ENCODE assay signal across 23 cellular contexts in the genomic region with DNA sequence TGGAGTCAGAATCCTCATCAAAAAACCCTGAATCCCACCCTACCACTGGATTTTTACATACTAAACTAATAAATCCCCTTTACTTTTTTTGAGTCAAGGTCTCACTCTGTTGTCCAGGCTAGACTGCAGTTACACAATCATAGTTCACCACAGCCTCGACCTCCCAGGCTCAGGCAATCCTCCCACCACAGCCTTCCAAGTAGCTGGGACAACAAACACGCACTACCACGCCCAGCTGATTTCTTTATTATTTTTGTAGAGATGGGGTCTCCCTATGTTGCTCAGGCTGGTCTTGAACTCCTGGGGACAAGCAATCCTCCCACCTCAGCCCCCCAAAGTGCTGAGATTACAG. TPM values are rescaled to one million over a fixed set of nuclear protein-coding genes. Genes with fewer than 3 reads are reported as not detected.
DNase-seq lines count a peak whose midpoint lies in the region; ATAC-seq, FAIRE-seq and TF ChIP-seq lines count a peak whose summit lies in the region.
"Had no signal": no experiment of that assay in that cellular context is flagged by ENCODE, and none has a peak within 500 bp of the region (broad histone marks: within the 10 kb centered on the region; RNA-seq: fewer than 3 reads in every experiment).

No MANE protein-coding gene starts in this region.

- H3K27ac ChIP-seq in A549 (peak overlapping the region in 1 of 2 experiments; percentile 77; a peak in 3 of 6 replicates), endodermal cell (ENCODE audit: low read depth, low read length) (no peak overlapping the region), mucosa of rectum (ENCODE audit: low read depth in 2 of 2, low read length in 2 of 2) (peak overlapping the region; percentile 26 to 91)
- H3K27ac ChIP-seq: RWPE1, SK-N-MC had no signal

- H3K4me3 ChIP-seq in A549: no peak overlapping the region
- H3K4me3 ChIP-seq in endodermal cell (ENCODE audit: low read length): no peak overlapping the region
- no peak overlapping the region for H3K4me3 ChIP-seq in mucosa of rectum (ENCODE audit: low read length in 2 of 2)
- H3K4me3 ChIP-seq: MG63, SK-N-MC had no signal

- H3K27me3 Mint-ChIP-seq in HFFc6 (ENCODE audit: insufficient read depth) (peaks cover 6% of the 10 kb centered on the region), endodermal cell (ENCODE audit: insufficient read depth) (no peaks in the 10 kb centered on the region)
- H3K27me3 Mint-ChIP-seq: CD4-positive, alpha-beta memory T cell had no signal

- no peak for TF ChIP-seq CTCF in A549 (IDR thresholded peaks at IDR 0.05)
- no peak for TF ChIP-seq CTCF in HFFc6 (IDR thresholded peaks at IDR 0.05)
- TF ChIP-seq CTCF in endodermal cell (conservative IDR thresholded peaks at IDR 0.05): no peak

- ATAC-seq in A549 (no peak), HG03159 (IDR thresholded peaks at IDR 0.05; ENCODE audit: unreplicated experiment) (no peak), GM18517 (IDR thresholded peaks at IDR 0.05; ENCODE audit: unreplicated experiment) (no peak)

- H3K27me3 ChIP-seq in endodermal cell (ENCODE audit: control insufficient read depth, insufficient read depth, low read length, poor library complexity, severe bottlenecking) (no peaks in the 10 kb centered on the region), mucosa of rectum (ENCODE audit: control insufficient read depth in 2 of 2, insufficient read depth in 2 of 2, low read length in 2 of 2) (no peaks in the 10 kb centered on the region)
- H3K27me3 ChIP-seq: MG63 had no signal

- DNase-seq in A549 (ENCODE audit: low read depth in 1 of 2, low spot score in 1 of 2): no peak
- DNase-seq in HFFc6: no peak
- no peak for DNase-seq in endodermal cell
- no peak for DNase-seq in DMS79 (lab: John Stamatoyannopoulos, UW)
- DNase-seq: Caco-2; CD4-positive, alpha-beta memory T cell; DMS 273 treated with DMSO at 0.1 percent for 48 hours; H7; Kasumi-1; MG63; NCI-H1092 treated with DMSO at 0.1 percent for 48 hours; NCI-H146; NCI-H2029; NCI-H2227 treated with DMSO at 0.1 percent for 48 hours; NCI-H510A; NCI-H748 treated with DMSO at 0.1 percent for 48 hours; SHP77 treated with DMSO at 0.1 percent for 48 hours had no signal

- TF ChIP-seq POLR2A in A549 (IDR thresholded peaks at IDR 0.05; ENCODE audit: low read length): no peak

- H3K9me3 Mint-ChIP-seq in HFFc6 (no peaks in the 10 kb centered on the region), endodermal cell (peaks cover 1% of the 10 kb centered on the region)
- H3K9me3 Mint-ChIP-seq: CD4-positive, alpha-beta memory T cell had no signal

- H3K9ac ChIP-seq in endodermal cell (ENCODE audit: extremely low read depth, low read length, poor library complexity, severe bottlenecking) (no peak overlapping the region), mucosa of rectum (ENCODE audit: low read depth in 1 of 2, low read length in 2 of 2) (no peak overlapping the region)

- peak overlapping the region; percentile 44 for H3K4me2 ChIP-seq in A549

- H3K9me3 ChIP-seq in A549 (no peaks in the 10 kb centered on the region), endodermal cell (ENCODE audit: control insufficient read depth, low read length) (no peaks in the 10 kb centered on the region), mucosa of rectum (ENCODE audit: control insufficient read depth in 2 of 2, low read length in 2 of 2) (no peaks in the 10 kb centered on the region)
- H3K9me3 ChIP-seq: Caco-2, MG63 had no signal

- peaks cover 4% of the 10 kb centered on the region; the same call in 1 of the 2 replicates for H3K36me3 Mint-ChIP-seq in HFFc6 (ENCODE audit: low read depth)
- H3K36me3 Mint-ChIP-seq in endodermal cell (ENCODE audit: low read depth): peaks cover 23% of the 10 kb centered on the region

- H3K4me1 ChIP-seq in A549 (peaks cover 30% of the 10 kb centered on the region), endodermal cell (ENCODE audit: control insufficient read depth, insufficient read depth, low read length) (no peaks in the 10 kb centered on the region), mucosa of rectum (ENCODE audit: control insufficient read depth in 2 of 2, insufficient read depth in 2 of 2, low read length in 2 of 2) (peaks cover 4 to 21% of the 10 kb centered on the region in 2 donors)

- H3K4me1 Mint-ChIP-seq in HFFc6 (ENCODE audit: low read depth) (peaks cover 37% of the 10 kb centered on the region), endodermal cell (peaks cover 13% of the 10 kb centered on the region)

- no peak for FAIRE-seq in A549 (lab: Jason Lieb, UNC)
- FAIRE-seq: GM12891 had no signal

- WGBS in A549 (ENCODE audit: missing lambda C conversion rate): 77% methylated on average over 3 of the region's 3 CpGs
- WGBS in endodermal cell (ENCODE audit: insufficient coverage in 1 of 2, insufficient read length in 1 of 2), 2 experiments: 98 to 100% methylated on average over 2 to 3 of the region's 3 CpGs

- POLR2A ChIA-PET in A549 (lab: Yijun Ruan, JAX): no interaction called here

- H3K27ac Mint-ChIP-seq in HFFc6: peak overlapping the region; percentile 59; the same call in 1 of the 2 replicates
- H3K27ac Mint-ChIP-seq in endodermal cell: peak overlapping the region; percentile 41

- no peak for TF ChIP-seq RAD21 in A549 (conservative IDR thresholded peaks at IDR 0.05 in 1 of 2, IDR thresholded peaks at IDR 0.05 in 1 of 2)

- H3K4me3 Mint-ChIP-seq in HFFc6 (no peak overlapping the region), endodermal cell (no peak overlapping the region)
- H3K4me3 Mint-ChIP-seq: CD4-positive, alpha-beta memory T cell had no signal

- H3K36me3 ChIP-seq in endodermal cell (ENCODE audit: control insufficient read depth, insufficient read depth, low read length) (peaks cover 23% of the 10 kb centered on the region), mucosa of rectum (ENCODE audit: control insufficient read depth in 2 of 2, insufficient read depth in 2 of 2, low read length in 2 of 2) (peaks cover 0 to 2% of the 10 kb centered on the region in 2 donors)
- H3K36me3 ChIP-seq: MG63 had no signal

- no peak for TF ChIP-seq EP300 in A549 (IDR thresholded peaks at IDR 0.05)

- CTCF ChIA-PET in A549 (lab: Yijun Ruan, JAX): interaction anchor here (1.2 kb wide), 1 partner anchor 59 kb away, joined by 3 read pairs; no protein-coding TSS in a partner anchor

TF ChIP-seq in A549, 52 proteins besides CTCF, POLR2A, EP300 and RAD21:
- TF ChIP-seq HMGXB4 (CRISPR knock-in tag; IDR thresholded peaks at IDR 0.05; ENCODE audit: borderline replicate concordance) (no peak), RARB (CRISPR knock-in tag; IDR thresholded peaks at IDR 0.05) (no peak), CHD4 (IDR thresholded peaks at IDR 0.05; ENCODE audit: borderline replicate concordance) (no peak), CBX8 (IDR thresholded peaks at IDR 0.05) (no peak), KDM5A (IDR thresholded peaks at IDR 0.05) (no peak), ZNF302 (CRISPR knock-in tag; IDR thresholded peaks at IDR 0.05) (no peak), CBX2 (IDR thresholded peaks at IDR 0.05; ENCODE audit: borderline replicate concordance, low read depth) (no peak), TP53 (CRISPR knock-in tag; IDR thresholded peaks at IDR 0.05) (no peak)

RNA-seq across cellular contexts. Expression of gene SPTSSA, which starts 24.3 kb away (rescaled TPM):
- polyA plus RNA-seq in A549 (2011; rRNA removed) (91.6 and 105 TPM in 2 replicates), A549 (2017; fragmentation: RNase III; extraction: RNeasy Plus Mini Kit Qiagen cat#74134 plus additional on column Dnase treatment) (35.6 to 68.0 TPM (median 65.3 TPM) in 3 replicates)
- polyA plus RNA-seq in A549 (2012; cell fraction: cytosol; rRNA removed): 70.8 and 71.7 TPM in 2 replicates
- 14.5 and 19.8 TPM in 2 replicates for polyA plus RNA-seq in A549 (2012; cell fraction: nucleus; rRNA removed)
- polyA minus RNA-seq in A549 (2011; rRNA and poly(A)+ RNA removed): 31.5 and 37.6 TPM in 2 replicates
- total RNA-seq in HFFc6 (2021; fragmentation: NEBNext Ultra II Directional; extraction: Animal tissue kit (Norgen Biotek cat#: 25700)): 10 to 100 TPM; 13.4 to 16.5 (median 15.4) TPM
- 10 to 100 TPM; 28.5 to 37.8 TPM for total RNA-seq in endodermal cell
- polyA plus RNA-seq in endodermal cell (2013, experiment 1 of 2): 27.4 TPM
- polyA plus RNA-seq in endodermal cell (2013, experiment 2 of 2): 28.1 TPM
